ENCODE assay signal across 10 cellular contexts in genomic region chr20:44600758-44601562, GRCh38. TPM values are rescaled to one million over a fixed set of nuclear protein-coding genes. Genes with fewer than 3 reads are reported as not detected.
A peak's percentile ranks its signal among the peaks of the same experiment; 100 is the strongest.
DNase-seq lines count a peak whose midpoint lies in the region; ATAC-seq, FAIRE-seq and TF ChIP-seq lines count a peak whose summit lies in the region.
"Had no signal": no experiment of that assay in that cellular context is flagged by ENCODE, and none has a peak within 500 bp of the region (broad histone marks: within the 10 kb centered on the region; RNA-seq: fewer than 3 reads in every experiment).

No MANE protein-coding gene starts in this region.

- no TSS peak for BruUV-seq in HepG2 (replicated peaks; lab: Mats Ljungman, UMichigan)

- H3K9ac ChIP-seq in HepG2 (ENCODE audit: insufficient read depth, low read depth, low read length) = no peak overlapping the region; the same call in 1 of the 2 replicates

- TF ChIP-seq CTCF in GM12864 (IDR thresholded peaks at IDR 0.05; ENCODE audit: low read depth, low read length, missing control alignments) (no peak), brain (conservative IDR thresholded peaks at IDR 0.05) (no peak), HepG2 (CRISPR knock-in tag; IDR thresholded peaks at IDR 0.05) (no peak), glutamatergic neuron (IDR thresholded peaks at IDR 0.05; ENCODE audit: partially characterized antibody, unreplicated experiment) (no peak), foreskin keratinocyte (conservative IDR thresholded peaks at IDR 0.05) (no peak)

- peaks cover 25% of the 10 kb centered on the region for H3K4me1 ChIP-seq in HepG2 (ENCODE audit: insufficient read depth, low read length)
- H3K4me1 ChIP-seq in foreskin keratinocyte = no peaks in the 10 kb centered on the region

- H3K79me2 ChIP-seq in HepG2 (ENCODE audit: insufficient read depth, low read length) = no peaks in the 10 kb centered on the region

- intact Hi-C loops in HepG2 (cut with micrococcal nuclease; ENCODE audit: unreplicated experiment) = no loop called here

- H3K4me3 Mint-ChIP-seq in brain (peak overlapping the region in 1 of 5 experiments; percentile 25), glutamatergic neuron (ENCODE audit: unreplicated experiment) (no peak overlapping the region)
- H3K4me3 Mint-ChIP-seq in stimulated activated naive CD8-positive, alpha-beta T cell treated with anti-CD3 and anti-CD28 coated beads, Interleukin-15, amount 100 ng/mL, for 72 hours = no peak overlapping the region
- H3K4me3 Mint-ChIP-seq: neural crest cell had no signal

- peak overlapping the region in 4 of 5 experiments; percentile 58 to 84 (median 79) for H3K27ac Mint-ChIP-seq in brain
- H3K27ac Mint-ChIP-seq in glutamatergic neuron (ENCODE audit: unreplicated experiment) = no peak overlapping the region
- H3K27ac Mint-ChIP-seq in stimulated activated naive CD8-positive, alpha-beta T cell treated with anti-CD3 and anti-CD28 coated beads, Interleukin-15, amount 100 ng/mL, for 72 hours = no peak overlapping the region

- H3K27me3 ChIP-seq in HepG2 (ENCODE audit: control insufficient read depth in 1 of 2, insufficient read depth in 2 of 2, low read length in 2 of 2) (no peaks in the 10 kb centered on the region), foreskin keratinocyte (no peaks in the 10 kb centered on the region)

- in situ Hi-C loops in HepG2 (cut with HindIII; ENCODE audit: extremely low pct_ligation_motif_present, low pct_unique_long_range_greater_than_20kb) = no loop called here

- TF ChIP-seq RAD21 in HepG2 (CRISPR knock-in tag; IDR thresholded peaks at IDR 0.05) = no peak

- FAIRE-seq in HepG2 (lab: Jason Lieb, UNC) = no peak

- H3K27me3 Mint-ChIP-seq in brain = no peaks in the 10 kb centered on the region
- H3K27me3 Mint-ChIP-seq in glutamatergic neuron (ENCODE audit: unreplicated experiment) = peaks cover 2% of the 10 kb centered on the region
- H3K27me3 Mint-ChIP-seq in stimulated activated naive CD8-positive, alpha-beta T cell treated with anti-CD3 and anti-CD28 coated beads, Interleukin-15, amount 100 ng/mL, for 72 hours = no peaks in the 10 kb centered on the region

- peak overlapping the region; percentile 18 for H3K4me3 ChIP-seq in GM12864 (ENCODE audit: low read depth, low read length)
- no peak overlapping the region for H3K4me3 ChIP-seq in HepG2 (replicated peaks in 1 of 3; ENCODE audit: insufficient read depth in 1 of 3, low read depth in 2 of 3, low read length in 3 of 3)
- H3K4me3 ChIP-seq in skin epidermis = no peak overlapping the region

- TF ChIP-seq EP300 in HepG2 (IDR thresholded peaks at IDR 0.05; ENCODE audit: low read depth in 2 of 2, low read length in 2 of 2) (no peak), HepG2 (CRISPR knock-in tag; IDR thresholded peaks at IDR 0.05; ENCODE audit: borderline replicate concordance) (no peak)

- H4K20me1 ChIP-seq in HepG2 (ENCODE audit: insufficient read depth, low read length) = no peaks in the 10 kb centered on the region

- 93% methylated on average over 15 of the region's 15 CpGs for WGBS in HepG2 (ENCODE audit: low lambda C conversion rate)

- ATAC-seq in HepG2 (peak; percentile 31; the same call in 2 of the 3 replicates), foreskin keratinocyte (no peak)
- ATAC-seq in stimulated activated naive CD8-positive, alpha-beta T cell treated with anti-CD3 and anti-CD28 coated beads, Interleukin-15, amount 100 ng/mL, for 72 hours = no peak

- H3K36me3 ChIP-seq in HepG2 (replicated peaks in 1 of 2; ENCODE audit: control insufficient read depth in 1 of 2, insufficient read depth in 2 of 2, low read length in 2 of 2) = no peaks in the 10 kb centered on the region

- H3K27ac ChIP-seq in HepG2 (ENCODE audit: extremely low read length, insufficient read depth, low read length) = peak overlapping the region; percentile 3
- peak overlapping the region in 18 of 21 experiments; percentile 4 to 89 (median 72) for H3K27ac ChIP-seq in skin epidermis
- no peak overlapping the region for H3K27ac ChIP-seq in foreskin keratinocyte

- peak overlapping the region; percentile 25; the same call in 1 of the 2 replicates for H3K4me2 ChIP-seq in HepG2 (ENCODE audit: low read depth, low read length)

- no peaks in the 10 kb centered on the region for H3K9me3 ChIP-seq in HepG2 (ENCODE audit: low read length)

- CTCF ChIA-PET in HepG2 (lab: Yijun Ruan, JAX; ENCODE audit: low intra/inter-chr PET ratio, low total read pairs) = no interaction called here

- no peak for TF ChIP-seq POLR2A in HepG2 (IDR thresholded peaks at IDR 0.05; ENCODE audit: insufficient read depth in 1 of 2, low read depth in 2 of 2, low read length in 2 of 2)

- H2AFZ ChIP-seq in HepG2 (ENCODE audit: low read length) = no peak overlapping the region

- H3K4me1 Mint-ChIP-seq in brain = peaks cover 39% of the 10 kb centered on the region
- H3K4me1 Mint-ChIP-seq in glutamatergic neuron (ENCODE audit: low read depth, unreplicated experiment) = peaks cover 4% of the 10 kb centered on the region
- peaks cover 34% of the 10 kb centered on the region for H3K4me1 Mint-ChIP-seq in stimulated activated naive CD8-positive, alpha-beta T cell treated with anti-CD3 and anti-CD28 coated beads, Interleukin-15, amount 100 ng/mL, for 72 hours

- POLR2A ChIA-PET in HepG2 (lab: Yijun Ruan, JAX) = interaction anchor here (0.9 kb wide), 1 partner anchor 79 kb away, joined by 3 read pairs; the partner anchor contains the start of gene SERINC3

- H3K36me3 Mint-ChIP-seq in brain (peaks cover 3% of the 10 kb centered on the region), glutamatergic neuron (ENCODE audit: unreplicated experiment) (peaks cover 2% of the 10 kb centered on the region)

- H3K9me3 Mint-ChIP-seq in brain = no peaks in the 10 kb centered on the region
- no peaks in the 10 kb centered on the region for H3K9me3 Mint-ChIP-seq in glutamatergic neuron (ENCODE audit: unreplicated experiment)
- no peaks in the 10 kb centered on the region for H3K9me3 Mint-ChIP-seq in stimulated activated naive CD8-positive, alpha-beta T cell treated with anti-CD3 and anti-CD28 coated beads, Interleukin-15, amount 100 ng/mL, for 72 hours
- H3K9me3 Mint-ChIP-seq: neural crest cell had no signal

- DNase-seq in GM12864 (ENCODE audit: low read depth) (no peak), HepG2 (ENCODE audit: low spot score) (no peak), LoVo (ENCODE audit: low spot score) (no peak), glutamatergic neuron (no peak), foreskin keratinocyte (no peak)
- DNase-seq in stimulated activated naive CD8-positive, alpha-beta T cell treated with anti-CD3 and anti-CD28 coated beads, Interleukin-15, amount 100 ng/mL, for 72 hours = no peak
- DNase-seq: activated naive CD4-positive, alpha-beta T cell treated with Interleukin-2 at 50 U/mL for 16 hours had no signal

RNA-seq across cellular contexts. Expression of gene PKIG, which starts 18.6 kb away (rescaled TPM):
- 131 TPM for polyA plus RNA-seq in brain (ENCODE audit: insufficient read depth, low read depth, low replicate concordance)
- 44.5 and 47.6 TPM in 2 replicates for total RNA-seq in HepG2 (2016; rRNA removed; fragmentation: Illumina TruSeq; extraction: Trizol)
- total RNA-seq in HepG2 (2016; cell fraction: cytosol; rRNA removed; fragmentation: Illumina TruSeq; extraction: Trizol; ENCODE audit: low read depth) = 153 and 165 TPM in 2 replicates
- total RNA-seq in HepG2 (2016; cell fraction: insoluble cytoplasmic fraction; rRNA removed; fragmentation: Illumina TruSeq; extraction: Trizol) = 46.5 and 47.5 TPM in 2 replicates
- 152 and 172 TPM in 2 replicates for total RNA-seq in HepG2 (2016; cell fraction: membrane; rRNA removed; fragmentation: Illumina TruSeq; extraction: Trizol)
- total RNA-seq in HepG2 (2016; cell fraction: nucleus; rRNA removed; fragmentation: Illumina TruSeq; extraction: Trizol) = 15.9 and 17.5 TPM in 2 replicates
- 30.8 and 31.0 TPM in 2 replicates for polyA plus RNA-seq in HepG2 (2011; rRNA removed)
- polyA plus RNA-seq in HepG2 (2011; cell fraction: cytosol; rRNA removed) = 38.5 and 44.2 TPM in 2 replicates
- 16.9 and 18.1 TPM in 2 replicates for polyA plus RNA-seq in HepG2 (2011; cell fraction: nucleus; rRNA removed)
- 31.8 and 34.8 TPM in 2 replicates for polyA plus RNA-seq in HepG2 (2012)
- polyA plus RNA-seq in HepG2 (2016; cell fraction: cytosol; fragmentation: Illumina TruSeq; extraction: Trizol; ENCODE audit: low read depth) = 204 and 234 TPM in 2 replicates
- 54.1 and 61.3 TPM in 2 replicates for polyA plus RNA-seq in HepG2 (2016; cell fraction: insoluble cytoplasmic fraction; fragmentation: Illumina TruSeq; extraction: Trizol; ENCODE audit: low read depth)
- 173 and 198 TPM in 2 replicates for polyA plus RNA-seq in HepG2 (2016; cell fraction: membrane; fragmentation: Illumina TruSeq; extraction: Trizol; ENCODE audit: low read depth)
- polyA plus RNA-seq in HepG2 (2016; cell fraction: nucleus; fragmentation: Illumina TruSeq; extraction: Trizol; ENCODE audit: insufficient read depth, low read depth) = 31.1 and 35.7 TPM in 2 replicates
- 5.9 and 22.6 TPM in 2 replicates for polyA minus RNA-seq in HepG2 (2011; rRNA and poly(A)+ RNA removed; ENCODE audit: low replicate concordance)
- 13.4 and 14.9 TPM in 2 replicates for polyA minus RNA-seq in HepG2 (2011; cell fraction: cytosol; rRNA and poly(A)+ RNA removed)
- 9.3 and 9.9 TPM in 2 replicates for polyA minus RNA-seq in HepG2 (2011; cell fraction: nucleus; rRNA and poly(A)+ RNA removed)
- total RNA-seq in glutamatergic neuron (ENCODE audit: unreplicated experiment) = 42.0 TPM
- total RNA-seq in foreskin keratinocyte = 19.9 and 20.7 TPM in 2 replicates
- polyA plus RNA-seq in foreskin keratinocyte = 23.5 and 25.4 TPM in 2 replicates

RNA-seq across cellular contexts. Expression of gene ADA, which starts 50.5 kb away (rescaled TPM):
- polyA plus RNA-seq in brain (ENCODE audit: insufficient read depth, low read depth, low replicate concordance) = 5.0 TPM
- 2.5 and 2.7 TPM in 2 replicates for total RNA-seq in HepG2 (2016; rRNA removed; fragmentation: Illumina TruSeq; extraction: Trizol)
- 1.3 and 2.8 TPM in 2 replicates for total RNA-seq in HepG2 (2016; cell fraction: cytosol; rRNA removed; fragmentation: Illumina TruSeq; extraction: Trizol; ENCODE audit: low read depth)
- 2.0 and 2.9 TPM in 2 replicates for total RNA-seq in HepG2 (2016; cell fraction: insoluble cytoplasmic fraction; rRNA removed; fragmentation: Illumina TruSeq; extraction: Trizol)
- 1.9 and 2.5 TPM in 2 replicates for total RNA-seq in HepG2 (2016; cell fraction: membrane; rRNA removed; fragmentation: Illumina TruSeq; extraction: Trizol)
- total RNA-seq in HepG2 (2016; cell fraction: nucleus; rRNA removed; fragmentation: Illumina TruSeq; extraction: Trizol) = 1.4 and 1.6 TPM in 2 replicates
- polyA plus RNA-seq in HepG2 (2011; rRNA removed) = 9.8 and 11.3 TPM in 2 replicates
- polyA plus RNA-seq in HepG2 (2011; cell fraction: cytosol; rRNA removed) = 9.6 and 12.4 TPM in 2 replicates
- 13.3 and 16.8 TPM in 2 replicates for polyA plus RNA-seq in HepG2 (2011; cell fraction: nucleus; rRNA removed)
- polyA plus RNA-seq in HepG2 (2012) = 5.1 and 6.0 TPM in 2 replicates
- 2.7 and 3.0 TPM in 2 replicates for polyA plus RNA-seq in HepG2 (2016; cell fraction: cytosol; fragmentation: Illumina TruSeq; extraction: Trizol; ENCODE audit: low read depth)
- polyA plus RNA-seq in HepG2 (2016; cell fraction: insoluble cytoplasmic fraction; fragmentation: Illumina TruSeq; extraction: Trizol; ENCODE audit: low read depth) = 4.0 and 4.3 TPM in 2 replicates
- 3.2 TPM in 2 replicates for polyA plus RNA-seq in HepG2 (2016; cell fraction: membrane; fragmentation: Illumina TruSeq; extraction: Trizol; ENCODE audit: low read depth)
- polyA plus RNA-seq in HepG2 (2016; cell fraction: nucleus; fragmentation: Illumina TruSeq; extraction: Trizol; ENCODE audit: insufficient read depth, low read depth) = 4.3 and 4.8 TPM in 2 replicates
- 7.0 and 23.8 TPM in 2 replicates for polyA minus RNA-seq in HepG2 (2011; rRNA and poly(A)+ RNA removed; ENCODE audit: low replicate concordance)
- 2.5 and 2.9 TPM in 2 replicates for polyA minus RNA-seq in HepG2 (2011; cell fraction: cytosol; rRNA and poly(A)+ RNA removed)
- polyA minus RNA-seq in HepG2 (2011; cell fraction: nucleus; rRNA and poly(A)+ RNA removed) = 2.5 and 2.8 TPM in 2 replicates
- total RNA-seq in glutamatergic neuron (ENCODE audit: unreplicated experiment) = 3.1 TPM
- total RNA-seq in foreskin keratinocyte = 16.1 and 17.6 TPM in 2 replicates
- polyA plus RNA-seq in foreskin keratinocyte = 21.3 and 22.9 TPM in 2 replicates

Comparison
In these comparisons a context has a peak if more than half of its experiments do, and no peak if none do; other contexts are left out.
1. H3K27ac Mint-ChIP-seq: peak in brain (4 of 5); none in glutamatergic neuron (single experiment) and stimulated activated naive CD8-positive, alpha-beta T cell treated with anti-CD3 and anti-CD28 coated beads, Interleukin-15, amount 100 ng/mL, for 72 hours (0 of 2).